Comparison of ENCODE assay signal across 8 cellular contexts in the genomic region with DNA sequence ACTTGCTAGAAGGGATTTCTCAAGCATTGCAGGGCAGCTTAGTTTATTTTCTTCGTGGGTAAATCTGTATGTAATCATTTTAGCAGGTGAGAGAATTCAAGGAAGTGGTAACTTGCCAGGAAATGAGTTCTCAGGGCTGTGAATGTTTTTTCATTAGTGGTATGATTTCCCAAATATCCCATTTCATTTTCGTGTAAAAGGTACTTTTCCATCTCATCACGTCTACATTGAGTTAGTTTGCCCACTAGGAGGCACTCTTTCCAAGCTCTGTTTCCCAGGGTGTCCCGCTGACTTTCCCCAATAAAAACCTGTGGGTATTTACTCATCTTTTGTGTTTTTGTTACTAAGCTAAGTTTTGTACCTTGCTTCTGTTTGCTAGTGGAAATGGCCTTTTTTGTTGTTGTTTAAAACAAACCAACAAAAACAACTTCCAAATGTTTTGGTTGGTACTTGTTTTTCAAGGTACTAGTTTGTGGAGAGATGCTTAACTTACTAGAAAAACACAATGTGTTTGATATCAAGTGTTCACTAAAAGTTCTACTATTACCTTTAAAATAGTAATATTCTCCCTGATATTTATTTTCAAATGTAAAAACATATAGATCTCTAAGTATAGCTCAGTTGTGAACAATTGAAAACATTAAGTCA.
DNase-seq lines count a peak whose midpoint lies in the region; ATAC-seq and TF ChIP-seq lines count a peak whose summit lies in the region.

No MANE protein-coding gene starts in this region.

- no CpG with 5 or more reads among the region's 4 CpGs for WGBS in H9 (ENCODE audit: extremely low coverage, insufficient read length, low lambda C conversion rate)
- 8% methylated on average over 4 of the region's 4 CpGs for WGBS in right cardiac atrium

- H3K14ac ChIP-seq in H9 (ENCODE audit: insufficient read depth, low read length): no peak overlapping the region

- no peak overlapping the region for H2BK12ac ChIP-seq in H9 (ENCODE audit: insufficient read length, low read depth, low read length)

- H3K9ac ChIP-seq in H9 (ENCODE audit: extremely low read depth, insufficient read length, low read length): no peak overlapping the region

- no peak overlapping the region for H3K4me2 ChIP-seq in H9 (ENCODE audit: insufficient read depth, insufficient read length, low read length)

- H3K4me3 ChIP-seq in right cardiac atrium (ENCODE audit: low read length) (no peak overlapping the region), gastrocnemius medialis (no peak overlapping the region)

- DNase-seq in NCI-H524 (lab: John Stamatoyannopoulos, UW) (peak; percentile 4 to 18), NCI-H524 treated with DMSO at 0.1 percent for 48 hours (lab: John Stamatoyannopoulos, UW) (no peak), H9 (peak; percentile 51), NCI-H460 (ENCODE audit: extremely low read depth, low read depth) (peak; percentile 59), amniotic epithelial cell (ENCODE audit: low read depth) (peak; percentile 57), right cardiac atrium (peak in 1 of 3 donors; percentile 20), gastrocnemius medialis (peak in 1 of 2 donors; percentile 11), T-helper 17 cell (no peak)

- no peak overlapping the region for H2BK20ac ChIP-seq in H9 (ENCODE audit: low read depth, low read length, poor library complexity, severe bottlenecking)

- no peaks in the 10 kb centered on the region for H3K36me3 ChIP-seq in gastrocnemius medialis

- H3T11ph ChIP-seq in H9 (ENCODE audit: low read length): no peak overlapping the region

- H2BK15ac ChIP-seq in H9 (ENCODE audit: low read depth, low read length): no peak overlapping the region

- no peak overlapping the region for H2BK120ac ChIP-seq in H9 (ENCODE audit: low read depth, low read length, poor library complexity, severe bottlenecking)

- H3K36me3 Mint-ChIP-seq in H9 (ENCODE audit: insufficient read depth in 1 of 3, low read depth in 3 of 3): peaks cover 5 to 28% (median 8%) of the 10 kb centered on the region in 3 experiments
- H3K36me3 Mint-ChIP-seq in T-helper 17 cell (ENCODE audit: low read depth): no peaks in the 10 kb centered on the region

- H4K91ac ChIP-seq in H9 (ENCODE audit: insufficient read length, low read depth, low read length): no peak overlapping the region

- no peaks in the 10 kb centered on the region for H4K20me1 ChIP-seq in H9 (ENCODE audit: control insufficient read depth, insufficient read depth, insufficient read length)

- no peaks in the 10 kb centered on the region for H3K27me3 Mint-ChIP-seq in H9 (ENCODE audit: low read depth)
- H3K27me3 Mint-ChIP-seq in T-helper 17 cell: peaks cover 12% of the 10 kb centered on the region

- peaks cover 5 to 14% of the 10 kb centered on the region in 2 experiments; a peak in 4 of 5 replicates for H3K9me3 Mint-ChIP-seq in H9

- H2AFZ ChIP-seq in H9 (ENCODE audit: low read length): no peak overlapping the region

- H3K4me1 Mint-ChIP-seq in H9 (peaks cover 21 to 39% of the 10 kb centered on the region in 2 experiments), T-helper 17 cell (no peaks in the 10 kb centered on the region)

- peak overlapping the region in 2 of 3 experiments; percentile 89 to 91; a peak in 4 of 7 replicates for H3K27ac Mint-ChIP-seq in H9
- H3K27ac Mint-ChIP-seq in T-helper 17 cell: no peak overlapping the region

- H3K23me2 ChIP-seq in H9 (ENCODE audit: insufficient read length, low read depth, low read length, poor library complexity, severe bottlenecking): no peaks in the 10 kb centered on the region

- H3K4me1 ChIP-seq in H9 (ENCODE audit: insufficient read depth, low read length) (no peaks in the 10 kb centered on the region), right cardiac atrium (ENCODE audit: control insufficient read depth, insufficient read depth, low read length) (no peaks in the 10 kb centered on the region), gastrocnemius medialis (no peaks in the 10 kb centered on the region)

- ATAC-seq in right cardiac atrium (peak; percentile 72 to 76), gastrocnemius medialis (peak; percentile 75 to 80), T-helper 17 cell (no peak)

- no peak overlapping the region for H2AK5ac ChIP-seq in H9 (ENCODE audit: insufficient read length, low read length)

- TF ChIP-seq POLR2A in gastrocnemius medialis (IDR thresholded peaks at IDR 0.05): no peak

- H3K18ac ChIP-seq in H9 (ENCODE audit: insufficient read length, low read depth, low read length): no peak overlapping the region

- H3K79me1 ChIP-seq in H9 (ENCODE audit: insufficient read depth, low read depth, low read length, poor library complexity, severe bottlenecking): no peaks in the 10 kb centered on the region

- H3K27ac ChIP-seq in H9 (ENCODE audit: insufficient read length, low read depth, low read length): no peak overlapping the region
- no peak overlapping the region for H3K27ac ChIP-seq in right cardiac atrium (ENCODE audit: low read length)
- peak overlapping the region in 1 of 4 donors; percentile 5 for H3K27ac ChIP-seq in gastrocnemius medialis

- no peak overlapping the region for H3K4ac ChIP-seq in H9 (ENCODE audit: low read depth, low read length)

- intact Hi-C loops in right cardiac atrium (cut with DNase I): loop anchor here (5.0 to 10.0 kb wide), 5 partner anchors 163 to 485 kb away; a partner anchor contains a TSS
- intact Hi-C loops in gastrocnemius medialis (cut with DNase I; ENCODE audit: low total_unique reads): loop anchor here (1.0 to 10.0 kb wide), 5 partner anchors 85 to 483 kb away; no protein-coding TSS in a partner anchor

- H3K4me3 Mint-ChIP-seq in H9 (no peak overlapping the region), T-helper 17 cell (no peak overlapping the region)

- TF ChIP-seq CTCF in H9 (conservative IDR thresholded peaks at IDR 0.05) (peak; percentile 88), gastrocnemius medialis (IDR thresholded peaks at IDR 0.05 in 4 of 5, conservative IDR thresholded peaks at IDR 0.05 in 1 of 5) (peak; percentile 66 to 82 (median 73))

- in situ Hi-C loops in gastrocnemius medialis (cut with MboI; ENCODE audit: low sequenced_read_pairs in 4 of 4): loop anchor here (10.0 to 25.0 kb wide), 5 partner anchors 155 to 483 kb away; a partner anchor contains a TSS

- no peak overlapping the region for H4K8ac ChIP-seq in H9 (replicated peaks; ENCODE audit: insufficient read length, low read depth, low read length)

- no peak overlapping the region for H3K23ac ChIP-seq in H9 (ENCODE audit: insufficient read length, low read depth, low read length)

- H3K56ac ChIP-seq in H9 (ENCODE audit: insufficient read length, low read depth, low read length): no peak overlapping the region

- H2BK5ac ChIP-seq in H9 (ENCODE audit: insufficient read length, low read length): no peak overlapping the region

- H3K79me2 ChIP-seq in H9 (ENCODE audit: insufficient read depth, low read length): no peaks in the 10 kb centered on the region

- H3K27me3 ChIP-seq in H9 (ENCODE audit: insufficient read depth, low read length) (no peaks in the 10 kb centered on the region), right cardiac atrium (ENCODE audit: control insufficient read depth, insufficient read depth) (no peaks in the 10 kb centered on the region), gastrocnemius medialis (no peaks in the 10 kb centered on the region)

- H3K9me3 ChIP-seq in H9 (ENCODE audit: control insufficient read depth, low read depth, low read length) (no peaks in the 10 kb centered on the region), right cardiac atrium (ENCODE audit: control insufficient read depth, low read length) (no peaks in the 10 kb centered on the region), gastrocnemius medialis (no peaks in the 10 kb centered on the region), T-helper 17 cell (ENCODE audit: control insufficient read depth, low read length, poor library complexity, severe bottlenecking) (no peaks in the 10 kb centered on the region)

- H4K5ac ChIP-seq in H9 (ENCODE audit: insufficient read length, low read depth, low read length): no peak overlapping the region

Comparison
In these comparisons a context has a peak if more than half of its experiments do, and no peak if none do; other contexts are left out.
1. DNase-seq: peak in NCI-H524 (2 of 2), H9 (single experiment), NCI-H460 (single experiment) and amniotic epithelial cell (single experiment); none in NCI-H524 treated with DMSO at 0.1 percent for 48 hours (single experiment) and T-helper 17 cell (0 of 3).